ENCODE assay signal across 1 cellular context in genomic region chr4:81845273-81845672, GRCh38.
TF ChIP-seq lines count a peak whose summit lies in the region.

No MANE protein-coding gene starts in this region.

TF ChIP-seq in GM23338, 12 proteins besides CTCF, POLR2A, EP300 and RAD21 (continued from another document):
- TF ChIP-seq ZNF462 (CRISPR knock-in tag; IDR thresholded peaks at IDR 0.05): no peak
